ENCODE assay signal across 8 cellular contexts in genomic region chr18:47151457-47151856, GRCh38. TPM values are rescaled to one million over a fixed set of nuclear protein-coding genes. Genes with fewer than 3 reads are reported as not detected.
DNase-seq lines count a peak whose midpoint lies in the region; ATAC-seq, FAIRE-seq and TF ChIP-seq lines count a peak whose summit lies in the region.

No MANE protein-coding gene starts in this region.

- H3K27me3 ChIP-seq in esophagus squamous epithelium: no peaks in the 10 kb centered on the region

- no peak for DNase-seq in activated T-cell treated with anti-CD3 and anti-CD28 coated beads, Interleukin-2, amount 50 U/mL, for 24 hours
- DNase-seq in activated T-cell treated with anti-CD3 and anti-CD28 coated beads, Interleukin-2, amount 50 U/mL, for 1 hour: no peak
- DNase-seq in SK-N-MC (ENCODE audit: low read depth, low spot score): no peak
- DNase-seq in fibroblast of pulmonary artery (ENCODE audit: low read depth): no peak
- no peak for DNase-seq in stimulated activated naive CD8-positive, alpha-beta T cell treated with anti-CD3 and anti-CD28 coated beads, Interleukin-15, amount 100 ng/mL, for 72 hours
- DNase-seq in esophagus squamous epithelium (lab: John Stamatoyannopoulos, UW): no peak
- DNase-seq in RCC 7860 (ENCODE audit: low spot score): no peak
- no peak for DNase-seq in AG20443 (ENCODE audit: low spot score)

- H3K27ac ChIP-seq in SK-N-MC: no peak overlapping the region
- H3K27ac ChIP-seq in esophagus squamous epithelium: peak overlapping the region in 1 of 4 donors; percentile 93

- H3K36me3 Mint-ChIP-seq in activated T-cell treated with anti-CD3 and anti-CD28 coated beads, Interleukin-2, amount 50 U/mL, for 24 hours (ENCODE audit: low read depth): peaks cover 66% of the 10 kb centered on the region

- H3K36me3 ChIP-seq in SK-N-MC (ENCODE audit: insufficient read depth, low read length) (peaks cover 18% of the 10 kb centered on the region), esophagus squamous epithelium (peaks cover 0 to 35% (median 0%) of the 10 kb centered on the region in 3 donors)

- H3K27me3 Mint-ChIP-seq in activated T-cell treated with anti-CD3 and anti-CD28 coated beads, Interleukin-2, amount 50 U/mL, for 24 hours: no peaks in the 10 kb centered on the region
- H3K27me3 Mint-ChIP-seq in stimulated activated naive CD8-positive, alpha-beta T cell treated with anti-CD3 and anti-CD28 coated beads, Interleukin-15, amount 100 ng/mL, for 72 hours: no peaks in the 10 kb centered on the region

- no peak for TF ChIP-seq POLR2A in esophagus squamous epithelium (IDR thresholded peaks at IDR 0.05)

- H3K4me1 Mint-ChIP-seq in activated T-cell treated with anti-CD3 and anti-CD28 coated beads, Interleukin-2, amount 50 U/mL, for 24 hours (ENCODE audit: low read depth): peaks cover 42% of the 10 kb centered on the region
- peaks cover 36% of the 10 kb centered on the region for H3K4me1 Mint-ChIP-seq in stimulated activated naive CD8-positive, alpha-beta T cell treated with anti-CD3 and anti-CD28 coated beads, Interleukin-15, amount 100 ng/mL, for 72 hours

- TF ChIP-seq CTCF in fibroblast of pulmonary artery (IDR thresholded peaks at IDR 0.05; ENCODE audit: low read length, missing control alignments) (no peak), esophagus squamous epithelium (IDR thresholded peaks at IDR 0.05) (no peak)

- H3K4me1 ChIP-seq in esophagus squamous epithelium: peaks cover 11 to 43% (median 12%) of the 10 kb centered on the region in 3 donors

- H3K27ac Mint-ChIP-seq in activated T-cell treated with anti-CD3 and anti-CD28 coated beads, Interleukin-2, amount 50 U/mL, for 24 hours: peak overlapping the region; percentile 98
- peak overlapping the region in 1 of 2 donors; percentile 1 for H3K27ac Mint-ChIP-seq in stimulated activated naive CD8-positive, alpha-beta T cell treated with anti-CD3 and anti-CD28 coated beads, Interleukin-15, amount 100 ng/mL, for 72 hours

- H3K4me3 ChIP-seq in SK-N-MC (peak overlapping the region; percentile 92), fibroblast of pulmonary artery (replicated peaks; ENCODE audit: low read depth, low read length) (peak overlapping the region; percentile 67), esophagus squamous epithelium (no peak overlapping the region)

- no peaks in the 10 kb centered on the region for H3K9me3 Mint-ChIP-seq in activated T-cell treated with anti-CD3 and anti-CD28 coated beads, Interleukin-2, amount 50 U/mL, for 24 hours
- H3K9me3 Mint-ChIP-seq in stimulated activated naive CD8-positive, alpha-beta T cell treated with anti-CD3 and anti-CD28 coated beads, Interleukin-15, amount 100 ng/mL, for 72 hours: no peaks in the 10 kb centered on the region

- ATAC-seq in stimulated activated naive CD8-positive, alpha-beta T cell treated with anti-CD3 and anti-CD28 coated beads, Interleukin-15, amount 100 ng/mL, for 72 hours: no peak

- H3K9me3 ChIP-seq in SK-N-MC (ENCODE audit: low read depth, low read length) (no peaks in the 10 kb centered on the region), esophagus squamous epithelium (no peaks in the 10 kb centered on the region)

- intact Hi-C loops in esophagus squamous epithelium (cut with DNase I): no loop called here

- peak overlapping the region; percentile 91 for H3K4me3 Mint-ChIP-seq in activated T-cell treated with anti-CD3 and anti-CD28 coated beads, Interleukin-2, amount 50 U/mL, for 24 hours
- H3K4me3 Mint-ChIP-seq in stimulated activated naive CD8-positive, alpha-beta T cell treated with anti-CD3 and anti-CD28 coated beads, Interleukin-15, amount 100 ng/mL, for 72 hours: peak overlapping the region; percentile 89 to 93

- H3K9ac ChIP-seq in SK-N-MC (ENCODE audit: insufficient read length): no peak overlapping the region

- no peak for FAIRE-seq in RCC 7860 (lab: Jason Lieb, UNC)

RNA-seq across cellular contexts. Expression of gene HDHD2, which starts 1.2 kb away (rescaled TPM):
- 10 to 100 TPM; 14.9 to 22.9 (median 18.8) TPM for total RNA-seq in esophagus squamous epithelium

RNA-seq across cellular contexts. Expression of gene IER3IP1, which starts 24.7 kb away (rescaled TPM):
- total RNA-seq in esophagus squamous epithelium: 10 to 100 TPM in 2 of 4 donors, 1 to 10 TPM in 2; 5.3 to 14.1 (median 11.1) TPM

Comparison
In these comparisons a context has a peak if more than half of its experiments do, and no peak if none do; other contexts are left out.
1. H3K4me3 ChIP-seq: peak in SK-N-MC (single experiment) and fibroblast of pulmonary artery (single experiment); none in esophagus squamous epithelium (0 of 4).